ENCODE assay signal across 9 cellular contexts in the genomic region with DNA sequence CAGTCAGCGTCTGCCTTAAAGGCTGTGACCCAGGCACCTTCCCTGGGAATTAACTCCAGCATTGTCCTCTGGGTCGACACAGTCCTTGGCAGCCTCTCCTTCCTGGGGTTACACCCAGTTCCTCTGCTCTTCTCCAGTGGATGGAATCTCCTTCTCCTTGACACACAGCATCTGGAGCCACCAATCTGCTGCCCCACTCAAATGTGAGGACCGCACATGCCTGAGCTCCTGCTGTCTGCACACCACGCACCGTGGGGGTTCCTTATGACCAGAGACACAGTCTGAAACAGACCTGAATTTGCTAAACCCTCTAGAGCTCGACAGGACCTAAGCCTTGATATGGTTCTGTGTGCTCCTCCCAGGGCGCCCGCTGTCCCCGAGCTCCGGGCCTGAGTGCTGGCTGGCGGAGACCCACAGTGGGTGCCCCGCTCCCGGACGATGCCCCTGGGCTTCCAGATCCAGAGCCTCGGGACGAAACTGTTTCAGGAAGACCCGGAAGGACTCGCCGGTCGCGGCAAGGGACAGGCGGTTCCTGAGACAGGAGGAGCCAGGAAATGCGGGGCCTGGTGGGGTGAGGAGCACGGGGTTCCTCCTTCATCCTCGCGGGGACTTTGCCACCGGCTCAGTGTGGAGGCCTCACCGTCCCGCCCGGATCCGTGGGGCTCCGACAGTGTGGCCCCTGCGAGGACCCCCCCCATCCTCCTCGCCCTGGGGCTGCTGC. TPM values are rescaled to one million over a fixed set of nuclear protein-coding genes. Genes with fewer than 3 reads are reported as not detected.
DNase-seq lines count a peak whose midpoint lies in the region; ATAC-seq and TF ChIP-seq lines count a peak whose summit lies in the region.
"Had no signal": no experiment of that assay in that cellular context is flagged by ENCODE, and none has a peak within 500 bp of the region (broad histone marks: within the 10 kb centered on the region; RNA-seq: fewer than 3 reads in every experiment).

No MANE protein-coding gene starts in this region.

- H3K27me3 Mint-ChIP-seq in activated CD4-positive, alpha-beta T cell treated with anti-CD3 and anti-CD28 coated beads, Interleukin-2, amount 10 ng/mL, durations not matched to agents 24 days and 14 days, result peaks cover 86% of the 10 kb centered on the region

- H3K36me3 Mint-ChIP-seq in activated CD4-positive, alpha-beta T cell treated with anti-CD3 and anti-CD28 coated beads, Interleukin-2, amount 10 ng/mL, durations not matched to agents 24 days and 14 days (ENCODE audit: low read depth), result no peaks in the 10 kb centered on the region

- H3K27me3 ChIP-seq in thoracic aorta (replicated peaks; ENCODE audit: insufficient read depth), result no peaks in the 10 kb centered on the region

- peak overlapping the region; percentile 76 for H3K4me3 Mint-ChIP-seq in activated CD4-positive, alpha-beta T cell treated with anti-CD3 and anti-CD28 coated beads, Interleukin-2, amount 10 ng/mL, durations not matched to agents 24 days and 14 days

- no peaks in the 10 kb centered on the region for H3K9me3 ChIP-seq in thoracic aorta

- H3K27ac Mint-ChIP-seq in activated CD4-positive, alpha-beta T cell treated with anti-CD3 and anti-CD28 coated beads, Interleukin-2, amount 10 ng/mL, durations not matched to agents 24 days and 14 days, result no peak overlapping the region

- ATAC-seq in left colon (peak; percentile 48), thoracic aorta (ENCODE audit: insufficient number of reproducible peaks, low FRiP score, low read depth) (no peak), GM18511 (IDR thresholded peaks at IDR 0.05; ENCODE audit: unreplicated experiment) (no peak), HG03457 (IDR thresholded peaks at IDR 0.05; ENCODE audit: unreplicated experiment) (no peak), HG02798 (IDR thresholded peaks at IDR 0.05; ENCODE audit: poor library complexity, unreplicated experiment) (no peak)

- H3K4me1 ChIP-seq in thoracic aorta (ENCODE audit: control insufficient read depth in 1 of 2, low read depth in 2 of 2), result peaks cover 4 to 14% of the 10 kb centered on the region in 2 donors

- H3K9me3 Mint-ChIP-seq in activated CD4-positive, alpha-beta T cell treated with anti-CD3 and anti-CD28 coated beads, Interleukin-2, amount 10 ng/mL, durations not matched to agents 24 days and 14 days, result no peaks in the 10 kb centered on the region

- no peaks in the 10 kb centered on the region for H3K36me3 ChIP-seq in thoracic aorta

- in situ Hi-C loops in astrocyte of the spinal cord (cut with HindIII; ENCODE audit: low sequenced_read_pairs), result no loop called here

- H3K4me1 Mint-ChIP-seq in activated CD4-positive, alpha-beta T cell treated with anti-CD3 and anti-CD28 coated beads, Interleukin-2, amount 10 ng/mL, durations not matched to agents 24 days and 14 days, result peaks cover 20% of the 10 kb centered on the region

- DNase-seq in activated CD4-positive, alpha-beta T cell treated with anti-CD3 and anti-CD28 coated beads, Interleukin-2, amount 10 ng/mL, durations not matched to agents 24 days and 14 days, result peak; percentile 71
- DNase-seq in activated CD4-positive, alpha-beta T cell treated with anti-CD3 and anti-CD28 coated beads, Interleukin-2, amount 50 U/mL, for 48 hours, result no peak
- DNase-seq in astrocyte of the spinal cord (ENCODE audit: low read depth, low spot score) (no peak), left colon (peak; percentile 49), thoracic aorta (ENCODE audit: low spot score) (no peak)

- intact Hi-C loops in activated CD4-positive, alpha-beta T cell treated with anti-CD3 and anti-CD28 coated beads, Interleukin-2, amount 10 ng/mL, durations not matched to agents 24 days and 14 days (cut with micrococcal nuclease), result loop anchor here (2.0 kb wide), 1 partner anchor 201 kb away; no protein-coding TSS in a partner anchor
- intact Hi-C loops in left colon (cut with DNase I, micrococcal nuclease), result loop anchor here (5.0 to 10.0 kb wide), 3 partner anchors 81 to 211 kb away; a partner anchor contains a TSS

- no peak for TF ChIP-seq CTCF in astrocyte of the spinal cord (IDR thresholded peaks at IDR 0.05; ENCODE audit: low read depth, low read length)
- no peak for TF ChIP-seq CTCF in thoracic aorta (IDR thresholded peaks at IDR 0.05)

- H3K27ac ChIP-seq in thoracic aorta, result no peak overlapping the region

- H3K4me3 ChIP-seq in astrocyte of the spinal cord (ENCODE audit: low read depth, low read length) (peak overlapping the region; percentile 47), thoracic aorta (peak overlapping the region; percentile 80)

RNA-seq across cellular contexts. Expression of a gene that starts 2.5 kb away (rescaled TPM):
- not detected in 2 replicates for total RNA-seq in activated CD4-positive, alpha-beta T cell treated with anti-CD3 and anti-CD28 coated beads, Interleukin-2, amount 10 ng/mL, durations not matched to agents 24 days and 14 days
- total RNA-seq in left colon (not detected), thoracic aorta (not detected)
- total RNA-seq: SK-MEL-5 had no signal

RNA-seq across cellular contexts. Expression of a gene that starts 16.4 kb away (rescaled TPM):
- total RNA-seq in activated CD4-positive, alpha-beta T cell treated with anti-CD3 and anti-CD28 coated beads, Interleukin-2, amount 10 ng/mL, durations not matched to agents 24 days and 14 days, result 0.40 and 0.47 TPM in 2 replicates
- total RNA-seq in left colon (under 1 TPM in 1 of 2 donors, not detected in 1; 0.31 TPM), thoracic aorta (under 1 TPM in 1 of 2 donors, not detected in 1; 0.41 TPM)

RNA-seq across cellular contexts. Expression of a gene that starts 27.5 kb away (rescaled TPM):
- total RNA-seq in activated CD4-positive, alpha-beta T cell treated with anti-CD3 and anti-CD28 coated beads, Interleukin-2, amount 10 ng/mL, durations not matched to agents 24 days and 14 days, result not detected in 2 replicates
- under 1 TPM in 1 of 2 donors, not detected in 1; 0.61 TPM for total RNA-seq in left colon
- not detected for total RNA-seq in thoracic aorta
- total RNA-seq: SK-MEL-5 had no signal

RNA-seq across cellular contexts. Expression of a gene that starts 38.3 kb away (rescaled TPM):
- 0.49 and 0.76 TPM in 2 replicates for total RNA-seq in activated CD4-positive, alpha-beta T cell treated with anti-CD3 and anti-CD28 coated beads, Interleukin-2, amount 10 ng/mL, durations not matched to agents 24 days and 14 days
- total RNA-seq in left colon (under 1 TPM in 1 of 2 donors, not detected in 1; 0.09 TPM), thoracic aorta (under 1 TPM in 1 of 2 donors, not detected in 1; 0.14 TPM)
- total RNA-seq: SK-MEL-5 had no signal

Comparison
In these comparisons a context has a peak if more than half of its experiments do, and no peak if none do; other contexts are left out.
1. DNase-seq: peak in activated CD4-positive, alpha-beta T cell treated with anti-CD3 and anti-CD28 coated beads, Interleukin-2, amount 10 ng/mL, durations not matched to agents 24 days and 14 days (single experiment) and left colon (2 of 2); none in activated CD4-positive, alpha-beta T cell treated with anti-CD3 and anti-CD28 coated beads, Interleukin-2, amount 50 U/mL, for 48 hours (0 of 2), astrocyte of the spinal cord (single experiment) and thoracic aorta (single experiment).